Comparison of ENCODE assay signal across 14 cellular contexts in genomic region chr4:37893164-37893563, GRCh38. TPM values are rescaled to one million over a fixed set of nuclear protein-coding genes. Genes with fewer than 3 reads are reported as not detected.
DNase-seq lines count a peak whose midpoint lies in the region; ATAC-seq and TF ChIP-seq lines count a peak whose summit lies in the region.
"Had no signal": no experiment of that assay in that cellular context is flagged by ENCODE, and none has a peak within 500 bp of the region (broad histone marks: within the 10 kb centered on the region; RNA-seq: fewer than 3 reads in every experiment).

No MANE protein-coding gene starts in this region.

- POLR2A ChIA-PET in activated B cell treated with CpG ODN at 0.5 μM for 24 hours (lab: Charles Lee), result interaction anchor here (0.6 to 3.8 kb wide), 4 partner anchors 67 to 90 kb away, joined by 3 to 48 read pairs (median 24); partner anchors contain the start of gene PGM2

- ATAC-seq in Right ventricle myocardium superior (ENCODE audit: poor library complexity), result no peak
- no peak for ATAC-seq in activated B cell treated with CpG ODN at 0.5 μM for 24 hours (ENCODE audit: low read depth)

- H3K9me3 Mint-ChIP-seq in activated B cell treated with CpG ODN at 0.5 μM for 24 hours, result no peaks in the 10 kb centered on the region

- no peaks in the 10 kb centered on the region for H3K27me3 ChIP-seq in right atrium auricular region
- H3K27me3 ChIP-seq in muscle layer of colon (ENCODE audit: control insufficient read depth in 1 of 2, insufficient read depth in 2 of 2, low read length in 2 of 2), result no peaks in the 10 kb centered on the region
- no peaks in the 10 kb centered on the region for H3K27me3 ChIP-seq in uterus
- H3K27me3 ChIP-seq: ovary, Peyer's patch, thyroid gland had no signal

- H3K27ac Mint-ChIP-seq in activated B cell treated with CpG ODN at 0.5 μM for 24 hours, result peak overlapping the region; percentile 97

- intact Hi-C loops in Right ventricle myocardium superior (cut with DNase I), result loop anchor here (10.0 kb wide), 2 partner anchors 82 to 142 kb away; no protein-coding TSS in a partner anchor
- intact Hi-C loops in activated B cell treated with CpG ODN at 0.5 μM for 24 hours (cut with micrococcal nuclease), result loop anchor here (1.0 to 10.0 kb wide), 10 partner anchors 14 to 1744 kb away; partner anchors contain the start of genes ARAP2, RFC1, SMIM14 and TMEM156
- intact Hi-C loops in uterus (cut with DNase I; ENCODE audit: low total_unique reads), result loop anchor here (10.0 kb wide), 2 partner anchors 82 to 142 kb away; no protein-coding TSS in a partner anchor

- CTCF ChIA-PET in activated B cell treated with CpG ODN at 0.5 μM for 24 hours (lab: Charles Lee), result interaction anchor here (0.6 kb wide), 1 partner anchor 85 kb away, joined by 3 read pairs; no protein-coding TSS in a partner anchor

- DNase-seq in right atrium auricular region (ENCODE audit: low spot score), result no peak
- no peak for DNase-seq in Right ventricle myocardium superior
- no peak for DNase-seq in activated B cell treated with CpG ODN at 0.5 μM for 24 hours
- no peak for DNase-seq in uterus
- no peak for DNase-seq in C1 segment of cervical spinal cord (lab: John Stamatoyannopoulos, UW)
- DNase-seq in NCI-H187 treated with DMSO at 0.1 percent for 48 hours (lab: John Stamatoyannopoulos, UW), result no peak
- no peak for DNase-seq in cerebellar cortex (ENCODE audit: low spot score)
- DNase-seq: mesendoderm, NCI-H1417, NCI-H510A treated with DMSO at 0.1 percent for 48 hours, ovary, thyroid gland had no signal

- H3K27ac ChIP-seq in right atrium auricular region, result peak overlapping the region; percentile 95 to 97
- H3K27ac ChIP-seq in muscle layer of colon (ENCODE audit: low read depth, low read length), result peak overlapping the region; percentile 70
- H3K27ac ChIP-seq in uterus, result peak overlapping the region; percentile 92 to 94
- H3K27ac ChIP-seq: ovary, thyroid gland had no signal

- no peak for TF ChIP-seq POLR2A in uterus (IDR thresholded peaks at IDR 0.05)

- H3K4me3 ChIP-seq in right atrium auricular region, result no peak overlapping the region
- H3K4me3 ChIP-seq in muscle layer of colon (ENCODE audit: low read depth in 1 of 2, low read length in 2 of 2), result peak overlapping the region; percentile 75 to 82
- H3K4me3 ChIP-seq in uterus, result peak overlapping the region in 1 of 2 donors; percentile 64
- H3K4me3 ChIP-seq: ovary, thyroid gland had no signal

- peak overlapping the region; percentile 94 for H3K4me3 Mint-ChIP-seq in activated B cell treated with CpG ODN at 0.5 μM for 24 hours

- H3K27me3 Mint-ChIP-seq in activated B cell treated with CpG ODN at 0.5 μM for 24 hours, result no peaks in the 10 kb centered on the region

- no peak overlapping the region for H3K9ac ChIP-seq in muscle layer of colon (ENCODE audit: low read length)

- TF ChIP-seq CTCF in right atrium auricular region (IDR thresholded peaks at IDR 0.05), result no peak
- no peak for TF ChIP-seq CTCF in activated B cell treated with CpG ODN at 0.5 μM for 24 hours (IDR thresholded peaks at IDR 0.05)
- no peak for TF ChIP-seq CTCF in uterus (IDR thresholded peaks at IDR 0.05)

- H3K4me1 Mint-ChIP-seq in activated B cell treated with CpG ODN at 0.5 μM for 24 hours, result peaks cover 69% of the 10 kb centered on the region

- H3K36me3 ChIP-seq in right atrium auricular region, result no peaks in the 10 kb centered on the region
- no peaks in the 10 kb centered on the region for H3K36me3 ChIP-seq in muscle layer of colon (ENCODE audit: insufficient read depth, low read length)
- H3K36me3 ChIP-seq in uterus, result no peaks in the 10 kb centered on the region
- H3K36me3 ChIP-seq: ovary, Peyer's patch, thyroid gland had no signal

- peaks cover 4% of the 10 kb centered on the region for H3K36me3 Mint-ChIP-seq in activated B cell treated with CpG ODN at 0.5 μM for 24 hours (ENCODE audit: low read depth)

- H3K4me1 ChIP-seq in right atrium auricular region (peaks cover 0 to 39% of the 10 kb centered on the region in 2 donors), muscle layer of colon (ENCODE audit: insufficient read depth, low read length) (peaks cover 60% of the 10 kb centered on the region), uterus (peaks cover 0 to 9% of the 10 kb centered on the region in 2 donors)

- H3K9me3 ChIP-seq in right atrium auricular region (no peaks in the 10 kb centered on the region), muscle layer of colon (ENCODE audit: low read length) (no peaks in the 10 kb centered on the region), uterus (no peaks in the 10 kb centered on the region)
- H3K9me3 ChIP-seq: ovary, Peyer's patch, thyroid gland had no signal

RNA-seq across cellular contexts. Expression of gene TBC1D1, which starts 2.3 kb away (rescaled TPM):
- total RNA-seq in right atrium auricular region (100 to 1,000 TPM; 139 to 220 TPM), Right ventricle myocardium superior (125 TPM), activated B cell treated with CpG ODN at 0.5 μM for 24 hours (84.8 and 86.7 TPM in 2 replicates), uterus (100 to 1,000 TPM; 172 to 402 (median 236) TPM)

Comparison
In these comparisons a context has a peak if more than half of its experiments do, and no peak if none do; other contexts are left out.
1. H3K4me3 ChIP-seq: peak in muscle layer of colon (2 of 2); none in right atrium auricular region (0 of 2).
2. Peak in every context shown above with its lines, with median percentiles within 50 percentile points of each other: H3K27ac ChIP-seq.